15 cellular contexts compared by ENCODE assay signal in genomic region chr9:133129001-133129799, GRCh38. TPM values are rescaled to one million over a fixed set of nuclear protein-coding genes. Genes with fewer than 3 reads are reported as not detected.
DNase-seq lines count a peak whose midpoint lies in the region; ATAC-seq lines count a peak whose summit lies in the region.
"Had no signal": no experiment of that assay in that cellular context is flagged by ENCODE, and none has a peak within 500 bp of the region (broad histone marks: within the 10 kb centered on the region; RNA-seq: fewer than 3 reads in every experiment).

No MANE protein-coding gene starts in this region.

- H3K4me1 ChIP-seq in CD4-positive, CD25-positive, alpha-beta regulatory T cell (ENCODE audit: control insufficient read depth, insufficient read depth, low read length, poor library complexity, severe bottlenecking), result peaks cover 97% of the 10 kb centered on the region
- H3K4me1 ChIP-seq in naive thymus-derived CD4-positive, alpha-beta T cell (ENCODE audit: control insufficient read depth in 2 of 2, insufficient read depth in 2 of 2, low read length in 2 of 2), result peaks cover 66 to 89% of the 10 kb centered on the region in 2 donors

- peak overlapping the region; percentile 100 for H3K27ac Mint-ChIP-seq in CD4-positive, CD25-positive, alpha-beta regulatory T cell
- H3K27ac Mint-ChIP-seq in dendritic cell treated with granulocyte-macrophage colony-stimulating factor and Interleukin-4, amounts not matched to agents 40 ng/mL and 50 ng/mL, for 4 days, result peak overlapping the region; percentile 90
- peak overlapping the region in 8 of 9 donors; percentile 36 to 100 (median 60) for H3K27ac Mint-ChIP-seq in naive thymus-derived CD4-positive, alpha-beta T cell

- peaks cover 9 to 94% (median 46%) of the 10 kb centered on the region in 4 donors for H3K4me1 Mint-ChIP-seq in CD4-positive, CD25-positive, alpha-beta regulatory T cell
- peaks cover 82% of the 10 kb centered on the region for H3K4me1 Mint-ChIP-seq in dendritic cell treated with granulocyte-macrophage colony-stimulating factor and Interleukin-4, amounts not matched to agents 40 ng/mL and 50 ng/mL, for 4 days (ENCODE audit: low read depth)
- H3K4me1 Mint-ChIP-seq in naive thymus-derived CD4-positive, alpha-beta T cell, result peaks cover 34 to 78% (median 66%) of the 10 kb centered on the region in 7 donors

- no peaks in the 10 kb centered on the region for H3K9me3 ChIP-seq in CD4-positive, CD25-positive, alpha-beta regulatory T cell (ENCODE audit: control insufficient read depth in 2 of 2, low read length in 2 of 2)
- no peaks in the 10 kb centered on the region for H3K9me3 ChIP-seq in naive thymus-derived CD4-positive, alpha-beta T cell (ENCODE audit: control insufficient read depth in 2 of 3, low read length in 3 of 3)
- H3K9me3 ChIP-seq: right lobe of liver, SJSA1 had no signal

- POLR2A ChIA-PET in naive thymus-derived CD4-positive, alpha-beta T cell (lab: Charles Lee), result interaction anchor here (6.5 kb wide), 1 partner anchor 19 kb away, joined by 48 read pairs; no protein-coding TSS in a partner anchor

- intact Hi-C loops in dendritic cell treated with granulocyte-macrophage colony-stimulating factor and Interleukin-4, amounts not matched to agents 40 ng/mL and 50 ng/mL, for 4 days (cut with micrococcal nuclease), result no loop called here
- intact Hi-C loops in naive thymus-derived CD4-positive, alpha-beta T cell (cut with micrococcal nuclease), result no loop called here

- H3K36me3 Mint-ChIP-seq in CD4-positive, CD25-positive, alpha-beta regulatory T cell, result peaks cover 6% of the 10 kb centered on the region
- H3K36me3 Mint-ChIP-seq in dendritic cell treated with granulocyte-macrophage colony-stimulating factor and Interleukin-4, amounts not matched to agents 40 ng/mL and 50 ng/mL, for 4 days (ENCODE audit: low read depth), result peaks cover 37% of the 10 kb centered on the region
- peaks cover 0 to 14% (median 0%) of the 10 kb centered on the region in 5 donors for H3K36me3 Mint-ChIP-seq in naive thymus-derived CD4-positive, alpha-beta T cell

- peaks cover 0 to 1% (median 0%) of the 10 kb centered on the region in 7 donors for H3K9me3 Mint-ChIP-seq in CD4-positive, CD25-positive, alpha-beta regulatory T cell
- no peaks in the 10 kb centered on the region for H3K9me3 Mint-ChIP-seq in dendritic cell treated with granulocyte-macrophage colony-stimulating factor and Interleukin-4, amounts not matched to agents 40 ng/mL and 50 ng/mL, for 4 days
- no peaks in the 10 kb centered on the region for H3K9me3 Mint-ChIP-seq in naive thymus-derived CD4-positive, alpha-beta T cell

- H3K36me3 ChIP-seq in CD4-positive, CD25-positive, alpha-beta regulatory T cell (ENCODE audit: control insufficient read depth, insufficient read depth, low read length), result no peaks in the 10 kb centered on the region
- H3K36me3 ChIP-seq in naive thymus-derived CD4-positive, alpha-beta T cell (ENCODE audit: control insufficient read depth in 2 of 3, insufficient read depth in 3 of 3, low read length in 3 of 3), result no peaks in the 10 kb centered on the region
- H3K36me3 ChIP-seq: cardiac muscle cell, right lobe of liver, SJSA1 had no signal

- CTCF ChIA-PET in naive thymus-derived CD4-positive, alpha-beta T cell (lab: Charles Lee), result interaction anchor here (1.1 to 1.2 kb wide), 2 partner anchors 15 to 27 kb away, joined by 3 read pairs; no protein-coding TSS in a partner anchor

- H3K4me3 ChIP-seq in CD4-positive, CD25-positive, alpha-beta regulatory T cell (ENCODE audit: low read depth, low read length), result peak overlapping the region; percentile 95
- peak overlapping the region; percentile 10 for H3K4me3 ChIP-seq in naive thymus-derived CD4-positive, alpha-beta T cell (ENCODE audit: low read length)
- H3K4me3 ChIP-seq: cardiac muscle cell, right lobe of liver, SJSA1 had no signal

- peaks cover 5% of the 10 kb centered on the region for H3K27me3 Mint-ChIP-seq in CD4-positive, CD25-positive, alpha-beta regulatory T cell
- H3K27me3 Mint-ChIP-seq in dendritic cell treated with granulocyte-macrophage colony-stimulating factor and Interleukin-4, amounts not matched to agents 40 ng/mL and 50 ng/mL, for 4 days, result no peaks in the 10 kb centered on the region
- no peaks in the 10 kb centered on the region for H3K27me3 Mint-ChIP-seq in naive thymus-derived CD4-positive, alpha-beta T cell

- no peak for ATAC-seq in CD4-positive, CD25-positive, alpha-beta regulatory T cell (ENCODE audit: low read depth in 2 of 2)
- no peak for ATAC-seq in naive thymus-derived CD4-positive, alpha-beta T cell
- ATAC-seq in GM21367 (IDR thresholded peaks at IDR 0.05; ENCODE audit: unreplicated experiment) (no peak), GM19397 (IDR thresholded peaks at IDR 0.05; ENCODE audit: unreplicated experiment) (no peak)
- ATAC-seq: HepG2, right lobe of liver had no signal

- H3K27me3 ChIP-seq in CD4-positive, CD25-positive, alpha-beta regulatory T cell (ENCODE audit: control insufficient read depth, insufficient read depth, low read length), result no peaks in the 10 kb centered on the region
- no peaks in the 10 kb centered on the region for H3K27me3 ChIP-seq in naive thymus-derived CD4-positive, alpha-beta T cell (ENCODE audit: control insufficient read depth in 2 of 2, insufficient read depth in 2 of 2, low read length in 2 of 2)
- H3K27me3 ChIP-seq: cardiac muscle cell, right lobe of liver, SJSA1 had no signal

- peak overlapping the region; percentile 91 to 95 (median 92) for H3K4me3 Mint-ChIP-seq in CD4-positive, CD25-positive, alpha-beta regulatory T cell
- H3K4me3 Mint-ChIP-seq in dendritic cell treated with granulocyte-macrophage colony-stimulating factor and Interleukin-4, amounts not matched to agents 40 ng/mL and 50 ng/mL, for 4 days, result no peak overlapping the region
- peak overlapping the region in 5 of 10 donors; percentile 6 to 80 (median 59) for H3K4me3 Mint-ChIP-seq in naive thymus-derived CD4-positive, alpha-beta T cell

- DNase-seq in CD4-positive, CD25-positive, alpha-beta regulatory T cell, result no peak
- DNase-seq in NCI-H2081 (lab: John Stamatoyannopoulos, UW) (peak; percentile 40 to 75), dedifferentiated amniotic fluid mesenchymal stem cell (ENCODE audit: extremely low spot score) (no peak), SK-N-DZ (ENCODE audit: low spot score) (no peak)
- no peak for DNase-seq in naive thymus-derived CD4-positive, alpha-beta T cell
- DNase-seq: activated CD4-positive, alpha-beta T cell treated with anti-CD3 and anti-CD28 coated beads for 48 hours; foreskin fibroblast; NCI-H2171; right lobe of liver had no signal

- peak overlapping the region; percentile 100 for H3K27ac ChIP-seq in CD4-positive, CD25-positive, alpha-beta regulatory T cell (ENCODE audit: insufficient read depth, low read length, poor library complexity, severe bottlenecking)
- H3K27ac ChIP-seq in naive thymus-derived CD4-positive, alpha-beta T cell (ENCODE audit: low read depth, low read length), result no peak overlapping the region
- H3K27ac ChIP-seq: cardiac muscle cell, right lobe of liver, SJSA1 had no signal

RNA-seq across cellular contexts. Expression of gene RALGDS, which starts 8.2 kb away (rescaled TPM):
- total RNA-seq in CD4-positive, CD25-positive, alpha-beta regulatory T cell, result 228 TPM
- polyA plus RNA-seq in CD4-positive, CD25-positive, alpha-beta regulatory T cell, result 10 to 100 TPM; 34.6 to 64.2 (median 49.2) TPM
- total RNA-seq in naive thymus-derived CD4-positive, alpha-beta T cell, result 100 to 1,000 TPM in 2 of 5 experiments, 10 to 100 TPM in 3; 73.9 to 123 (median 79.7) TPM
- polyA plus RNA-seq in naive thymus-derived CD4-positive, alpha-beta T cell, result 10 to 100 TPM; 17.8 to 35.7 TPM
- 211 and 229 TPM in 2 replicates for polyA plus RNA-seq in SK-N-DZ (2014; cell fraction: cytosol; rRNA removed)
- 616 and 634 TPM in 2 replicates for polyA plus RNA-seq in SK-N-DZ (2014; cell fraction: nucleus; rRNA removed)

RNA-seq across cellular contexts. Expression of gene GBGT1, which starts 34.5 kb away (rescaled TPM):
- total RNA-seq in CD4-positive, CD25-positive, alpha-beta regulatory T cell, result 1.5 TPM
- 1 to 10 TPM in 1 of 4 donors, under 1 TPM in 1, not detected in 2; 0.67 to 1.6 TPM for polyA plus RNA-seq in CD4-positive, CD25-positive, alpha-beta regulatory T cell
- 10 to 100 TPM in 2 of 5 experiments, 1 to 10 TPM in 3; 3.4 to 14.8 (median 5.5) TPM for total RNA-seq in naive thymus-derived CD4-positive, alpha-beta T cell
- under 1 TPM in 1 of 2 donors, not detected in 1; 0.14 TPM for polyA plus RNA-seq in naive thymus-derived CD4-positive, alpha-beta T cell
- 2.5 and 5.4 TPM in 2 replicates for polyA plus RNA-seq in SK-N-DZ (2014; cell fraction: cytosol; rRNA removed)
- polyA plus RNA-seq in SK-N-DZ (2014; cell fraction: nucleus; rRNA removed), result 6.9 and 7.7 TPM in 2 replicates
- total RNA-seq: HepG2, SJSA1 had no signal
- polyA plus RNA-seq: HepG2 had no signal

Comparison
In these comparisons a context has a peak if more than half of its experiments do, and no peak if none do; other contexts are left out.
1. DNase-seq: peak in NCI-H2081 (2 of 2); none in CD4-positive, CD25-positive, alpha-beta regulatory T cell (0 of 3), naive thymus-derived CD4-positive, alpha-beta T cell (0 of 9), dedifferentiated amniotic fluid mesenchymal stem cell (single experiment) and SK-N-DZ (single experiment).
2. Peak in every context shown above with its lines, with median percentiles within 50 percentile points of each other: H3K27ac Mint-ChIP-seq.